Comparison of ENCODE assay signal across 13 cellular contexts in genomic region chr15:98844261-98844660, GRCh38.
"Had no signal": no experiment of that assay in that cellular context is flagged by ENCODE, and none has a peak within 500 bp of the region (broad histone marks: within the 10 kb centered on the region; RNA-seq: fewer than 3 reads in every experiment).

No MANE protein-coding gene starts in this region.

- H3K27ac Mint-ChIP-seq: activated CD4-positive, alpha-beta T cell treated with anti-CD3 and anti-CD28 coated beads, Interleukin-2, amount 10 ng/mL, durations not matched to agents 7 days and 5 days; dendritic cell treated with granulocyte-macrophage colony-stimulating factor and Interleukin-4, amounts not matched to agents 40 ng/mL and 50 ng/mL, for 4 days; stimulated activated memory B cell treated with anti-CD40 and anti-IgM and Interleukin-4, amounts not matched to agents 10 μg/mL and 1 μg/mL and 100 μg/mL, for 72 hours; T-helper 2 cell treated with Interferon-gamma antibody and Interleukin-4, amounts not matched to agents 5 μg/mL and 100 μg/mL, for 36 hours had no signal

- H3K4me3 Mint-ChIP-seq: activated CD4-positive, alpha-beta T cell treated with anti-CD3 and anti-CD28 coated beads, Interleukin-2, amount 10 ng/mL, durations not matched to agents 7 days and 5 days; dendritic cell treated with granulocyte-macrophage colony-stimulating factor and Interleukin-4, amounts not matched to agents 40 ng/mL and 50 ng/mL, for 4 days; stimulated activated memory B cell treated with anti-CD40 and anti-IgM and Interleukin-4, amounts not matched to agents 10 μg/mL and 1 μg/mL and 100 μg/mL, for 72 hours; T-helper 2 cell treated with Interferon-gamma antibody and Interleukin-4, amounts not matched to agents 5 μg/mL and 100 μg/mL, for 36 hours had no signal

- H3K27me3 ChIP-seq: gastrocnemius medialis, heart right ventricle, tibial nerve had no signal

- H3K4me3 ChIP-seq: gastrocnemius medialis, heart right ventricle, tibial nerve had no signal

- H3K27ac ChIP-seq: gastrocnemius medialis, heart right ventricle, parathyroid adenoma, tibial nerve had no signal

- DNase-seq: activated CD4-positive, alpha-beta T cell treated with anti-CD3 and anti-CD28 coated beads, Interleukin-2, amount 10 ng/mL, durations not matched to agents 7 days and 5 days; activated CD8-positive, alpha-beta memory T cell treated with anti-CD3 and anti-CD28 coated beads, Interleukin-2, amount 50 U/mL, for 48 hours; activated gamma-delta T cell treated with Interleukin-2 at 50 U/mL for 16 hours; anterior cingulate cortex; cerebellar nuclear complex; effector memory CD4-positive, alpha-beta T cell; gastrocnemius medialis; heart right ventricle had no signal

- H3K79me2 ChIP-seq: parathyroid adenoma had no signal

- ATAC-seq: gastrocnemius medialis; heart right ventricle; stimulated activated memory B cell treated with anti-CD40 and anti-IgM and Interleukin-4, amounts not matched to agents 10 μg/mL and 1 μg/mL and 100 μg/mL, for 72 hours had no signal

- H3K9me3 Mint-ChIP-seq: activated CD4-positive, alpha-beta T cell treated with anti-CD3 and anti-CD28 coated beads, Interleukin-2, amount 10 ng/mL, durations not matched to agents 7 days and 5 days; dendritic cell treated with granulocyte-macrophage colony-stimulating factor and Interleukin-4, amounts not matched to agents 40 ng/mL and 50 ng/mL, for 4 days; T-helper 2 cell treated with Interferon-gamma antibody and Interleukin-4, amounts not matched to agents 5 μg/mL and 100 μg/mL, for 36 hours had no signal

- H2AFZ ChIP-seq: parathyroid adenoma had no signal

- H3K9me3 ChIP-seq: gastrocnemius medialis, heart right ventricle, tibial nerve had no signal

- H3K4me1 ChIP-seq: parathyroid adenoma had no signal

- H3K36me3 ChIP-seq: gastrocnemius medialis, heart right ventricle, tibial nerve had no signal

- H3K9ac ChIP-seq: parathyroid adenoma had no signal

- H3K27me3 Mint-ChIP-seq: activated CD4-positive, alpha-beta T cell treated with anti-CD3 and anti-CD28 coated beads, Interleukin-2, amount 10 ng/mL, durations not matched to agents 7 days and 5 days; dendritic cell treated with granulocyte-macrophage colony-stimulating factor and Interleukin-4, amounts not matched to agents 40 ng/mL and 50 ng/mL, for 4 days had no signal
